In the genomic region with DNA sequence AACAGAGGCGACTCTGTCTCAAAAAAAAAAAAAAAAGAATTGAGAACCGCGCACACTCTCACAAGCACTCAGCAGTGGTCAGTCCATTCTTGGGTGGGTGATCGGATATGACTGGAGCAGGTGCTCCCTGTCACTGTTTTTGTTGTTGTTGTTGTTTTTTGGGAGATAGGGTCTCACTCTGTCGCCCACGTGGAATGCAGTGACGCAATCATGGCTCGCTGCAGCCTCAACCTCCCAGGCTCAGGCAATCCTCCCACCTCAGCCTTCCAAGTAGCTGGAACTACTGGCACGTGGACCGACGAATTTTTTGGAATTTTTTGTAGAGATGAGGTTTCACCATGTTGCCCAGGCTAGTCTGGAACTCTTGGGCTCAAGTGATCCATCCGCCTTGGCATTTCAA, we compare ENCODE assay signal across 21 cellular contexts. TPM values are rescaled to one million over a fixed set of nuclear protein-coding genes. Genes with fewer than 3 reads are reported as not detected.
DNase-seq lines count a peak whose midpoint lies in the region; FAIRE-seq and TF ChIP-seq lines count a peak whose summit lies in the region.
"Had no signal": no experiment of that assay in that cellular context is flagged by ENCODE, and none has a peak within 500 bp of the region (broad histone marks: within the 10 kb centered on the region; RNA-seq: fewer than 3 reads in every experiment).

No MANE protein-coding gene starts in this region.

- H3K4me3 ChIP-seq in HEK293 (ENCODE audit: low read depth, low read length) (no peak overlapping the region), H1 (ENCODE audit: extremely low read depth in 1 of 4, insufficient read depth in 2 of 4, low read depth in 3 of 4, low read length in 4 of 4) (no peak overlapping the region), trophoblast cell (ENCODE audit: low read depth, low read length) (no peak overlapping the region), SJCRH30 (no peak overlapping the region)
- H3K4me3 ChIP-seq: A549, BLaER1, GM23248 had no signal

- peaks cover under 1 to 6% of the 10 kb centered on the region in 2 experiments for H4K20me1 ChIP-seq in H1 (replicated peaks in 1 of 2; ENCODE audit: control insufficient read depth in 1 of 2, insufficient read depth in 2 of 2, low read length in 2 of 2)

- no peak overlapping the region for H3K27ac ChIP-seq in HEK293 (ENCODE audit: extremely low read depth, low read depth, low read length)
- no peak overlapping the region for H3K27ac ChIP-seq in H1 (ENCODE audit: low read depth, low read length)
- H3K27ac ChIP-seq in trophoblast cell (ENCODE audit: low read depth, low read length) = no peak overlapping the region
- H3K27ac ChIP-seq in caudate nucleus (ENCODE audit: low read depth, low read length) = no peak overlapping the region
- no peak overlapping the region for H3K27ac ChIP-seq in SJCRH30
- H3K27ac ChIP-seq: BLaER1, GM23248, HL-60 had no signal

- H3K14ac ChIP-seq in H1 (ENCODE audit: insufficient read length) = no peak overlapping the region
- H3K14ac ChIP-seq in trophoblast cell (ENCODE audit: low read length) = no peak overlapping the region

- H2BK20ac ChIP-seq in H1 (ENCODE audit: low read length) = no peak overlapping the region

- no peak overlapping the region for H3K4ac ChIP-seq in H1 (replicated peaks; ENCODE audit: insufficient read length, low read depth, low read length)
- no peak overlapping the region for H3K4ac ChIP-seq in trophoblast cell (ENCODE audit: low read depth, low read length)

- H4K12ac ChIP-seq in trophoblast cell (ENCODE audit: low read depth, low read length) = no peak overlapping the region

- TF ChIP-seq RAD21 in Ishikawa (IDR thresholded peaks at IDR 0.05; ENCODE audit: low read depth) (no peak), H1 (IDR thresholded peaks at IDR 0.05 in 1 of 2, conservative IDR thresholded peaks at IDR 0.05 in 1 of 2; ENCODE audit: low read depth in 2 of 2, low read length in 2 of 2) (no peak)

- TF ChIP-seq POLR2A in H1 (IDR thresholded peaks at IDR 0.05; ENCODE audit: control extremely low read depth in 1 of 2, low read depth in 2 of 2, low read length in 2 of 2) = no peak

- H3K9ac ChIP-seq in H1 (replicated peaks in 1 of 4; ENCODE audit: extremely low read depth in 1 of 4, low read depth in 3 of 4, low read length in 3 of 4) = no peak overlapping the region
- no peak overlapping the region for H3K9ac ChIP-seq in trophoblast cell (ENCODE audit: low read length)
- H3K9ac ChIP-seq: BLaER1, GM23248 had no signal

- H2BK12ac ChIP-seq in H1 (ENCODE audit: low read depth, low read length) = no peak overlapping the region
- no peak overlapping the region for H2BK12ac ChIP-seq in trophoblast cell (ENCODE audit: low read length)

- no peak for DNase-seq in H1 (ENCODE audit: low read depth in 1 of 2, low spot score in 2 of 2)
- DNase-seq in trophoblast cell = peak; percentile 47 to 88
- no peak for DNase-seq in caudate nucleus (lab: John Stamatoyannopoulos, UW)
- DNase-seq in SJCRH30 = no peak
- DNase-seq in immature natural killer cell = no peak
- DNase-seq: CD4-positive, alpha-beta memory T cell; DMS153; DMS79; GDM1; GM23248; HCEC 1CT; HFFc6 had no signal

- TF ChIP-seq CTCF in HEK293 (tag by site-specific recombination; IDR thresholded peaks at IDR 0.05) = no peak
- TF ChIP-seq CTCF in H1 (IDR thresholded peaks at IDR 0.05; ENCODE audit: control extremely low read depth in 1 of 3, insufficient read depth in 1 of 3, low read depth in 1 of 3, low read length in 3 of 3) = no peak

- H3K9me3 Mint-ChIP-seq in immature natural killer cell = no peaks in the 10 kb centered on the region
- H3K9me3 Mint-ChIP-seq: CD4-positive, alpha-beta memory T cell; HFFc6 had no signal

- no peak overlapping the region for H4K8ac ChIP-seq in H1 (ENCODE audit: extremely low read depth, insufficient read depth, low read length)
- no peak overlapping the region for H4K8ac ChIP-seq in trophoblast cell (ENCODE audit: low read depth, low read length)

- peaks cover 17 to 25% of the 10 kb centered on the region in 2 donors for H3K4me1 Mint-ChIP-seq in immature natural killer cell

- H3K36me3 ChIP-seq in HEK293 (ENCODE audit: control insufficient read depth in 2 of 2, insufficient read depth in 1 of 2, low read length in 2 of 2) = no peaks in the 10 kb centered on the region; a peak in 1 of 3 replicates
- H3K36me3 ChIP-seq in H1 (ENCODE audit: control insufficient read depth in 2 of 4, insufficient read depth in 4 of 4, low read length in 3 of 4) = no peaks in the 10 kb centered on the region
- no peaks in the 10 kb centered on the region for H3K36me3 ChIP-seq in trophoblast cell (ENCODE audit: control insufficient read depth in 1 of 2, insufficient read depth in 2 of 2, low read length in 2 of 2)
- no peaks in the 10 kb centered on the region for H3K36me3 ChIP-seq in SJCRH30

- H2BK120ac ChIP-seq in H1 (replicated peaks; ENCODE audit: low read depth, low read length) (no peak overlapping the region), trophoblast cell (ENCODE audit: insufficient read depth, low read length, poor library complexity) (no peak overlapping the region)

- H3K4me1 ChIP-seq in HEK293 (ENCODE audit: control insufficient read depth, insufficient read depth, low read length) (peaks cover 17% of the 10 kb centered on the region), H1 (replicated peaks in 1 of 4; ENCODE audit: control insufficient read depth in 3 of 4, insufficient read depth in 4 of 4, low read length in 3 of 4) (peaks cover 0 to 5% (median 2%) of the 10 kb centered on the region in 4 experiments; a peak in 3 of 7 replicates), trophoblast cell (ENCODE audit: control insufficient read depth in 1 of 2, insufficient read depth in 2 of 2, low read length in 2 of 2) (peaks cover 9 to 10% of the 10 kb centered on the region in 2 experiments), SJCRH30 (peaks cover 13% of the 10 kb centered on the region)

- TF ChIP-seq EP300 in Ishikawa (IDR thresholded peaks at IDR 0.05; ENCODE audit: borderline replicate concordance) = no peak
- TF ChIP-seq EP300 in H1 (IDR thresholded peaks at IDR 0.05; ENCODE audit: borderline replicate concordance in 1 of 2, low read depth in 2 of 2, low read length in 2 of 2) = no peak

- H3K9me3 ChIP-seq in HEK293 (ENCODE audit: control insufficient read depth, insufficient read depth, low read depth, low read length) (no peaks in the 10 kb centered on the region), H1 (ENCODE audit: insufficient read depth in 2 of 2, low read depth in 1 of 2, low read length in 1 of 2) (no peaks in the 10 kb centered on the region), trophoblast cell (ENCODE audit: insufficient read depth, low read depth, low read length) (no peaks in the 10 kb centered on the region), SJCRH30 (replicated peaks) (no peaks in the 10 kb centered on the region)
- H3K9me3 ChIP-seq: A549, BLaER1 had no signal

- H2AK5ac ChIP-seq in H1 (ENCODE audit: low read depth, low read length) (no peak overlapping the region), trophoblast cell (ENCODE audit: low read length) (no peak overlapping the region)

- H2AFZ ChIP-seq in H1 (ENCODE audit: low read length) = no peak overlapping the region
- no peak overlapping the region for H2AFZ ChIP-seq in trophoblast cell (ENCODE audit: insufficient read depth, low read length, poor library complexity)
- H2AFZ ChIP-seq: GM23248 had no signal

- H3K18ac ChIP-seq in H1 (ENCODE audit: extremely low read depth, low read length) = no peak overlapping the region
- no peak overlapping the region for H3K18ac ChIP-seq in trophoblast cell (ENCODE audit: low read length)

- no peak overlapping the region for H4K91ac ChIP-seq in H1 (replicated peaks; ENCODE audit: insufficient read length, low read length)
- H4K91ac ChIP-seq in trophoblast cell (ENCODE audit: low read depth, low read length) = no peak overlapping the region

- H3K79me2 ChIP-seq in H1 (ENCODE audit: control insufficient read depth in 1 of 2, insufficient read depth in 2 of 2, low read length in 2 of 2) (peaks cover 0 to 4% of the 10 kb centered on the region in 2 experiments; a peak in 1 of 4 replicates), trophoblast cell (ENCODE audit: control insufficient read depth, insufficient read depth, low read length, poor library complexity) (peaks cover 4% of the 10 kb centered on the region)

- no peaks in the 10 kb centered on the region for H3K27me3 ChIP-seq in H1 (replicated peaks in 1 of 4; ENCODE audit: control insufficient read depth in 3 of 4, extremely low read depth in 1 of 4, insufficient read depth in 3 of 4, low read length in 3 of 4)
- no peaks in the 10 kb centered on the region for H3K27me3 ChIP-seq in trophoblast cell (ENCODE audit: insufficient read depth, low read length)
- no peaks in the 10 kb centered on the region for H3K27me3 ChIP-seq in SJCRH30
- H3K27me3 ChIP-seq: BLaER1 had no signal

- H2BK15ac ChIP-seq in H1 (ENCODE audit: low read length) = no peak overlapping the region

- H3K4me3 Mint-ChIP-seq in immature natural killer cell = no peak overlapping the region
- H3K4me3 Mint-ChIP-seq: CD14-positive monocyte; CD4-positive, alpha-beta memory T cell; HFFc6 had no signal

- 96% methylated on average over 12 of the region's 12 CpGs; no CpG with 5 or more reads in 1 of the 2 experiments for WGBS in H1 (ENCODE audit: extremely low coverage in 1 of 2, insufficient coverage in 1 of 2, insufficient read length in 1 of 2, insufficient replicate concordance in 2 of 2, low coverage in 1 of 2, low lambda C conversion rate in 2 of 2, missing lambda C conversion rate in 1 of 2), 2 experiments
- whole genome bisulfite sequencing in trophoblast cell (ENCODE audit: extremely low coverage, insufficient coverage, insufficient read length) = no CpG with 5 or more reads among the region's 12 CpGs

- no peak for FAIRE-seq in H1 (lab: Jason Lieb, UNC)
- FAIRE-seq: A549, GM12892, GM18507, H54 had no signal

- H2BK5ac ChIP-seq in H1 (ENCODE audit: low read depth, low read length) = no peak overlapping the region
- H2BK5ac ChIP-seq in trophoblast cell (ENCODE audit: low read depth, low read length, poor library complexity) = no peak overlapping the region

- H3K56ac ChIP-seq in H1 (replicated peaks; ENCODE audit: insufficient read length, low read depth, low read length) = no peak overlapping the region

- no peak overlapping the region for H3K27ac Mint-ChIP-seq in immature natural killer cell
- H3K27ac Mint-ChIP-seq: CD14-positive monocyte, HFFc6 had no signal

- H3K23me2 ChIP-seq in H1 (ENCODE audit: low read depth, low read length) = no peaks in the 10 kb centered on the region

- H3K27me3 Mint-ChIP-seq in immature natural killer cell (ENCODE audit: low read depth in 3 of 3) = peaks cover 0 to 4% (median 0%) of the 10 kb centered on the region in 3 donors
- H3K27me3 Mint-ChIP-seq: CD4-positive, alpha-beta memory T cell had no signal

- no peak overlapping the region for H4K5ac ChIP-seq in H1 (ENCODE audit: insufficient read length, low read depth, low read length)

- CTCF ChIA-PET in HEK293 (lab: Yijun Ruan, JAX) (no interaction called here), H1 (lab: Charles Lee; ENCODE audit: partially characterized antibody) (no interaction called here)

- no peaks in the 10 kb centered on the region for H3K36me3 Mint-ChIP-seq in immature natural killer cell
- H3K36me3 Mint-ChIP-seq: CD14-positive monocyte; CD4-positive, alpha-beta memory T cell had no signal

- POLR2A ChIA-PET in HEK293 (lab: Yijun Ruan, JAX) (no interaction called here), H1 (lab: Charles Lee; ENCODE audit: partially characterized antibody) (no interaction called here)

- H3K4me2 ChIP-seq in H1 (ENCODE audit: insufficient read depth in 1 of 2, low read depth in 2 of 2, low read length in 2 of 2) (no peak overlapping the region), trophoblast cell (ENCODE audit: low read length) (no peak overlapping the region)
- H3K4me2 ChIP-seq: A549, BLaER1 had no signal

- no peak overlapping the region for H3K23ac ChIP-seq in H1 (ENCODE audit: insufficient read length)
- H3K23ac ChIP-seq in trophoblast cell (ENCODE audit: low read length) = no peak overlapping the region

- peaks cover under 1% of the 10 kb centered on the region; the same call in 1 of the 2 replicates for H3K79me1 ChIP-seq in H1 (ENCODE audit: low read depth, low read length)
- peaks cover 5% of the 10 kb centered on the region for H3K79me1 ChIP-seq in trophoblast cell (ENCODE audit: low read length)

RNA-seq across cellular contexts. Expression of gene RAB11FIP3, which starts 30.0 kb away (rescaled TPM):
- total RNA-seq in H1 (2021; fragmentation: NEBNext Ultra II Directional; extraction: Animal tissue kit (Norgen Biotek cat#: 25700)) = 32.4 and 35.2 TPM in 2 replicates
- polyA plus RNA-seq in H1 (2011; rRNA removed) (9.3 and 16.6 TPM in 2 replicates), immature natural killer cell (1 to 10 TPM in 2 of 3 donors, under 1 TPM in 1; 0.04 to 3.7 (median 1.8) TPM)
- 15.1 TPM for polyA plus RNA-seq in H1 (2011; cell fraction: cytosol; rRNA removed)
- polyA plus RNA-seq in H1 (2011; cell fraction: nucleus; rRNA removed) = 37.6 TPM
- 21.9 to 33.3 TPM (median 31.0 TPM) in 4 replicates for polyA plus RNA-seq in H1 (2012, experiment 1 of 2)
- 20.2 TPM for polyA plus RNA-seq in H1 (2012, experiment 2 of 2)
- 12.5 TPM for polyA plus RNA-seq in H1 (2013, experiment 1 of 2)
- 11.9 TPM for polyA plus RNA-seq in H1 (2013, experiment 2 of 2)
- 9.7 and 14.5 TPM in 2 replicates for polyA minus RNA-seq in H1 (2011; rRNA and poly(A)+ RNA removed)
- polyA minus RNA-seq in H1 (2011; cell fraction: cytosol; rRNA and poly(A)+ RNA removed) = 10.8 TPM
- 21.0 TPM for polyA minus RNA-seq in H1 (2011; cell fraction: nucleus; rRNA and poly(A)+ RNA removed)
- polyA plus RNA-seq in trophoblast cell (2013) = 13.6 and 14.0 TPM in 2 replicates
- 28.6 and 30.2 TPM in 2 replicates for total RNA-seq in SJCRH30 (2014; rRNA removed; shearing (Covaris generic))

RNA-seq across cellular contexts. Expression of gene DECR2, which starts 53.8 kb away (rescaled TPM):
- 28.2 and 30.6 TPM in 2 replicates for total RNA-seq in H1 (2021; fragmentation: NEBNext Ultra II Directional; extraction: Animal tissue kit (Norgen Biotek cat#: 25700))
- polyA plus RNA-seq in H1 (2011; rRNA removed) (39.9 and 58.5 TPM in 2 replicates), immature natural killer cell (10 to 100 TPM in 1 of 3 donors, 1 to 10 TPM in 2; 3.6 to 12.9 (median 5.4) TPM)
- polyA plus RNA-seq in H1 (2011; cell fraction: cytosol; rRNA removed) = 43.2 TPM
- polyA plus RNA-seq in H1 (2011; cell fraction: nucleus; rRNA removed) = 104 TPM
- 23.8 to 34.0 TPM (median 28.4 TPM) in 4 replicates for polyA plus RNA-seq in H1 (2012, experiment 1 of 2)
- 22.3 TPM for polyA plus RNA-seq in H1 (2012, experiment 2 of 2)
- 23.1 TPM for polyA plus RNA-seq in H1 (2013, experiment 1 of 2)
- 20.7 TPM for polyA plus RNA-seq in H1 (2013, experiment 2 of 2)
- 6.4 and 7.8 TPM in 2 replicates for polyA minus RNA-seq in H1 (2011; rRNA and poly(A)+ RNA removed)
- 17.0 TPM for polyA minus RNA-seq in H1 (2011; cell fraction: cytosol; rRNA and poly(A)+ RNA removed)
- 17.9 TPM for polyA minus RNA-seq in H1 (2011; cell fraction: nucleus; rRNA and poly(A)+ RNA removed)
- polyA plus RNA-seq in trophoblast cell (2013) = 13.6 TPM in 2 replicates
- total RNA-seq in SJCRH30 (2014; rRNA removed; shearing (Covaris generic)) = 4.8 and 5.7 TPM in 2 replicates

RNA-seq across cellular contexts. Expression of gene NME4, which starts 58.5 kb away (rescaled TPM):
- total RNA-seq in H1 (2021; fragmentation: NEBNext Ultra II Directional; extraction: Animal tissue kit (Norgen Biotek cat#: 25700)) = 408 and 418 TPM in 2 replicates
- polyA plus RNA-seq in H1 (2011; rRNA removed) (863 and 1,107 TPM in 2 replicates), immature natural killer cell (10 to 100 TPM; 30.4 to 53.7 (median 36.5) TPM)
- polyA plus RNA-seq in H1 (2011; cell fraction: cytosol; rRNA removed) = 668 TPM
- 729 TPM for polyA plus RNA-seq in H1 (2011; cell fraction: nucleus; rRNA removed)
- 330 to 521 TPM (median 486 TPM) in 4 replicates for polyA plus RNA-seq in H1 (2012, experiment 1 of 2)
- polyA plus RNA-seq in H1 (2012, experiment 2 of 2) = 430 TPM
- 339 TPM for polyA plus RNA-seq in H1 (2013, experiment 1 of 2)
- 335 TPM for polyA plus RNA-seq in H1 (2013, experiment 2 of 2)
- 89.1 and 100 TPM in 2 replicates for polyA minus RNA-seq in H1 (2011; rRNA and poly(A)+ RNA removed)
- polyA minus RNA-seq in H1 (2011; cell fraction: cytosol; rRNA and poly(A)+ RNA removed) = 116 TPM
- polyA minus RNA-seq in H1 (2011; cell fraction: nucleus; rRNA and poly(A)+ RNA removed) = 153 TPM
- polyA plus RNA-seq in trophoblast cell (2013) = 175 and 192 TPM in 2 replicates
- total RNA-seq in SJCRH30 (2014; rRNA removed; shearing (Covaris generic)) = 140 and 149 TPM in 2 replicates

Comparison
In these comparisons a context has a peak if more than half of its experiments do, and no peak if none do; other contexts are left out.
1. DNase-seq: peak in trophoblast cell (2 of 2); none in H1 (0 of 2), caudate nucleus (0 of 61), SJCRH30 (0 of 2) and immature natural killer cell (0 of 3).